Comparison of ENCODE assay signal across 10 cellular contexts in genomic region chr10:129047585-129047984, GRCh38.
"Had no signal": no experiment of that assay in that cellular context is flagged by ENCODE, and none has a peak within 500 bp of the region (broad histone marks: within the 10 kb centered on the region; RNA-seq: fewer than 3 reads in every experiment).

No MANE protein-coding gene starts in this region.

- H3K4me1 ChIP-seq: HAP-1 had no signal

- H3K4me3 Mint-ChIP-seq: H9 had no signal

- H3K36me3 ChIP-seq: HAP-1 had no signal

- H3K9me3 ChIP-seq: HAP-1 had no signal

- H3K27ac ChIP-seq: GM23248 had no signal

- H3K27ac Mint-ChIP-seq: H9, HFFc6 had no signal

- H2AFZ ChIP-seq: GM23248 had no signal

- H3K9me3 Mint-ChIP-seq: H9 had no signal

- H3K9ac ChIP-seq: GM23248 had no signal

- ATAC-seq: HCT116 had no signal

- DNase-seq: GM23248, GOT3, H7, H9, HCEC 1CT, HFFc6 had no signal

- H3K4me3 ChIP-seq: GM23248, HAP-1 had no signal

- FAIRE-seq: H1, H54 had no signal
